1 cellular context compared by ENCODE assay signal in genomic region chr2:28624798-28625701, GRCh38.
TF ChIP-seq lines count a peak whose summit lies in the region.

No MANE protein-coding gene starts in this region.

TF ChIP-seq in SK-N-SH, 30 proteins besides CTCF, POLR2A, EP300 and RAD21 (continued from another document):
- TF ChIP-seq MAX (IDR thresholded peaks at IDR 0.05; ENCODE audit: low read depth) = no peak
- TF ChIP-seq NFIC (IDR thresholded peaks at IDR 0.05; ENCODE audit: borderline replicate concordance) = no peak
- no peak for TF ChIP-seq TCF12 (IDR thresholded peaks at IDR 0.05)
- no peak for TF ChIP-seq YY1 (IDR thresholded peaks at IDR 0.05; ENCODE audit: low read depth)
- TF ChIP-seq SMC3 (IDR thresholded peaks at IDR 0.05; ENCODE audit: low read depth, low read length) = no peak
- TF ChIP-seq RXRA (IDR thresholded peaks at IDR 0.05; ENCODE audit: borderline replicate concordance, low read depth) = no peak
- no peak for TF ChIP-seq ZBTB33 (IDR thresholded peaks at IDR 0.05; ENCODE audit: borderline replicate concordance, low read depth)
- TF ChIP-seq JUND (IDR thresholded peaks at IDR 0.05) = no peak
- no peak for TF ChIP-seq USF2 (IDR thresholded peaks at IDR 0.05; ENCODE audit: borderline replicate concordance, low read depth, low read length)
TF ChIP-seq in SK-N-SH: peak in this region for 0.
